In the genomic region with DNA sequence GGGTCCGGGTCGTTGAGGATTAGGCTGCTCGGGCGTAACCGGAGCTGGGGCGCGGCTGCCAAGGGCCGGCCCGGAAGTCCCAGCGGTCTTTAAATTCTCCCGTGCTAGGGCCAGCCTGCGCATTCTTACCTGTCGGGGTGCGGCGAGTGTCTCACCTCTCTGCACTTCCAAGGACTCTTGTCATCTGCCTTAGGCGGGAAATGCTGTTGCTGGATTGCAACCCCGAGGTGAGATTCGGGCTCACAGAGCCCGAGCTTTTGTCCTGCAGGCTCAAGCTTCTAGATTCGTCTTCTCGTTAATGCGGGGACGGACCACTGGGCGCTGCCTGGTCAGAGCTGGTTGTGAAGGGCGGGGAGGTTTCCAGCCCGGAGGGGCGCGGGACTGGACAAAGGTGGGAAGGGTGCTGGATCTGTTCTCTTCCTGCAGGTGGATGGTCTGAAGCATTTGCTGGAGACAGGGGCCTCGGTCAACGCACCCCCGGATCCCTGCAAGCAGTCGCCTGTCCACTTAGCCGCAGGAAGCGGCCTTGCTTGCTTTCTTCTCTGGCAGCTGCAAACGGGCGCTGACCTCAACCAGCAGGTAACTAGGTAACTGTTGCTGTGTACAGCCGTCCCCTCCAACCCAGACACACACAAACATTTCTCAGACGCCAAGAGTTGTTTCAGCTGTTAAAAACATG, we compare ENCODE assay signal across 8 cellular contexts. TPM values are rescaled to one million over a fixed set of nuclear protein-coding genes. Genes with fewer than 3 reads are reported as not detected.
DNase-seq lines count a peak whose midpoint lies in the region; ATAC-seq, FAIRE-seq and TF ChIP-seq lines count a peak whose summit lies in the region.

A gene with protein sequence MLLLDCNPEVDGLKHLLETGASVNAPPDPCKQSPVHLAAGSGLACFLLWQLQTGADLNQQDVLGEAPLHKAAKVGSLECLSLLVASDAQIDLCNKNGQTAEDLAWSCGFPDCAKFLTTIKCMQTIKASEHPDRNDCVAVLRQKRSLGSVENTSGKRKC (plus strand): TSS at position 118 of the 679 bp plus-strand sequence. CDS start 83 bp downstream, at position 201.

- peaks cover 32% of the 10 kb centered on the region for H3K36me3 ChIP-seq in left ventricle myocardium inferior
- H3K36me3 ChIP-seq in pancreas: no peaks in the 10 kb centered on the region

- H3K4me1 Mint-ChIP-seq in activated naive CD8-positive, alpha-beta T cell treated with anti-CD3 and anti-CD28 coated beads for 36 hours: peaks cover 30% of the 10 kb centered on the region

- no peaks in the 10 kb centered on the region for H3K9me3 Mint-ChIP-seq in activated naive CD8-positive, alpha-beta T cell treated with anti-CD3 and anti-CD28 coated beads for 36 hours

- 1 to 2% methylated on average over 37 to 38 of the region's 38 CpGs for WGBS in pancreas, 2 donors

- TF ChIP-seq CTCF in left ventricle myocardium inferior (IDR thresholded peaks at IDR 0.05; ENCODE audit: borderline replicate concordance) (no peak), pancreas (IDR thresholded peaks at IDR 0.05) (no peak)

- DNase-seq in activated effector memory CD4-positive, alpha-beta T cell treated with anti-CD3 and anti-CD28 coated beads, Interleukin-2, amount 50 U/mL, for 16 hours: peak; percentile 63
- no peak for DNase-seq in activated effector memory CD4-positive, alpha-beta T cell treated with Interleukin-2 at 50 U/mL for 16 hours
- DNase-seq in NCI-H1092 (lab: John Stamatoyannopoulos, UW) (peak; percentile 40), left ventricle myocardium inferior (peak; percentile 42), pancreas (peak; percentile 79 to 93 (median 86)), OCI-M2 (lab: John Stamatoyannopoulos, UW; ENCODE audit: unreplicated experiment) (no peak)
- DNase-seq in activated naive CD8-positive, alpha-beta T cell treated with anti-CD3 and anti-CD28 coated beads for 36 hours: no peak

- H3K27ac Mint-ChIP-seq in activated naive CD8-positive, alpha-beta T cell treated with anti-CD3 and anti-CD28 coated beads for 36 hours: peak within 1 kb of the TSS; percentile 92

- H3K4me3 ChIP-seq in left ventricle myocardium inferior (peak within 1 kb of the TSS; percentile 81), pancreas (peak within 1 kb of the TSS; percentile 36 to 71 (median 62))

- intact Hi-C loops in left ventricle myocardium inferior (cut with micrococcal nuclease) (no loop called here), pancreas (cut with DNase I) (no loop called here)

- peaks cover 30% of the 10 kb centered on the region for H3K36me3 Mint-ChIP-seq in activated naive CD8-positive, alpha-beta T cell treated with anti-CD3 and anti-CD28 coated beads for 36 hours

- peak within 1 kb of the TSS; percentile 82 for H3K4me3 Mint-ChIP-seq in activated naive CD8-positive, alpha-beta T cell treated with anti-CD3 and anti-CD28 coated beads for 36 hours

- peaks cover 58% of the 10 kb centered on the region for H3K4me1 ChIP-seq in left ventricle myocardium inferior
- H3K4me1 ChIP-seq in pancreas: peaks cover 0 to 7% (median 6%) of the 10 kb centered on the region in 3 donors

- FAIRE-seq in pancreas (lab: Jason Lieb, UNC): no peak

- H3K27me3 ChIP-seq in left ventricle myocardium inferior (ENCODE audit: low read depth) (no peaks in the 10 kb centered on the region), pancreas (no peaks in the 10 kb centered on the region)

- no peaks in the 10 kb centered on the region for H3K9me3 ChIP-seq in left ventricle myocardium inferior (replicated peaks)
- no peaks in the 10 kb centered on the region for H3K9me3 ChIP-seq in pancreas

- H3K27me3 Mint-ChIP-seq in activated naive CD8-positive, alpha-beta T cell treated with anti-CD3 and anti-CD28 coated beads for 36 hours: no peaks in the 10 kb centered on the region

- ATAC-seq in pancreas (peak; percentile 59 to 68 (median 64)), GM21825 (IDR thresholded peaks at IDR 0.05; ENCODE audit: unreplicated experiment) (no peak)

- H3K27ac ChIP-seq in left ventricle myocardium inferior (replicated peaks): peak within 1 kb of the TSS; percentile 100
- H3K27ac ChIP-seq in pancreas: peak within 1 kb of the TSS; percentile 97 to 100 (median 100)

RNA-seq across cellular contexts. Expression of the gene that starts here (rescaled TPM):
- total RNA-seq in activated naive CD8-positive, alpha-beta T cell treated with anti-CD3 and anti-CD28 coated beads for 36 hours: 10 to 100 TPM; 12.5 to 14.1 TPM
- total RNA-seq in left ventricle myocardium inferior: 18.0 TPM
- 10 to 100 TPM in 2 of 6 donors, 1 to 10 TPM in 4; 4.8 to 13.5 (median 8.6) TPM for total RNA-seq in pancreas
- polyA plus RNA-seq in pancreas: 10 to 100 TPM; 11.5 to 15.3 TPM

Comparison
In these comparisons a context has a peak if more than half of its experiments do, and no peak if none do; other contexts are left out.
1. DNase-seq: peak in activated effector memory CD4-positive, alpha-beta T cell treated with anti-CD3 and anti-CD28 coated beads, Interleukin-2, amount 50 U/mL, for 16 hours (single experiment), NCI-H1092 (single experiment), left ventricle myocardium inferior (single experiment) and pancreas (6 of 6); none in activated effector memory CD4-positive, alpha-beta T cell treated with Interleukin-2 at 50 U/mL for 16 hours (single experiment), activated naive CD8-positive, alpha-beta T cell treated with anti-CD3 and anti-CD28 coated beads for 36 hours (single experiment) and OCI-M2 (single experiment).